1 cellular context compared by ENCODE assay signal in genomic region chr2:177395594-177395993, GRCh38.
TF ChIP-seq lines count a peak whose summit lies in the region.

No MANE protein-coding gene starts in this region.

TF ChIP-seq in K562, 482 proteins besides CTCF, POLR2A, EP300 and RAD21 (continues in another document):
- TF ChIP-seq, protein P1, sequence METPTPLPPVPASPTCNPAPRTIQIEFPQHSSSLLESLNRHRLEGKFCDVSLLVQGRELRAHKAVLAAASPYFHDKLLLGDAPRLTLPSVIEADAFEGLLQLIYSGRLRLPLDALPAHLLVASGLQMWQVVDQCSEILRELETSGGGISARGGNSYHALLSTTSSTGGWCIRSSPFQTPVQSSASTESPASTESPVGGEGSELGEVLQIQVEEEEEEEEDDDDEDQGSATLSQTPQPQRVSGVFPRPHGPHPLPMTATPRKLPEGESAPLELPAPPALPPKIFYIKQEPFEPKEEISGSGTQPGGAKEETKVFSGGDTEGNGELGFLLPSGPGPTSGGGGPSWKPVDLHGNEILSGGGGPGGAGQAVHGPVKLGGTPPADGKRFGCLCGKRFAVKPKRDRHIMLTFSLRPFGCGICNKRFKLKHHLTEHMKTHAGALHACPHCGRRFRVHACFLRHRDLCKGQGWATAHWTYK (CRISPR knock-in tag; IDR thresholded peaks at IDR 0.05), result no peak
- TF ChIP-seq ZNF282 (CRISPR knock-in tag; IDR thresholded peaks at IDR 0.05) (no peak), ZZZ3 (IDR thresholded peaks at IDR 0.05) (no peak), C11orf30 (IDR thresholded peaks at IDR 0.05; ENCODE audit: low read depth) (peak; percentile 28; the same call in 1 of the 2 replicates), ZNF212 (CRISPR knock-in tag; IDR thresholded peaks at IDR 0.05) (no peak), ZNF354B (CRISPR knock-in tag; IDR thresholded peaks at IDR 0.05) (no peak), MCM3 (IDR thresholded peaks at IDR 0.05) (no peak), CHD7 (IDR thresholded peaks at IDR 0.05; ENCODE audit: low read depth, low read length) (no peak), BHLHE40 (IDR thresholded peaks at IDR 0.05; ENCODE audit: low read length) (no peak), TEAD4 (IDR thresholded peaks at IDR 0.05; ENCODE audit: low read length) (no peak), TEAD4 (CRISPR knock-in tag; IDR thresholded peaks at IDR 0.05; ENCODE audit: borderline replicate concordance) (no peak), NFXL1 (CRISPR knock-in tag; IDR thresholded peaks at IDR 0.05) (no peak), ETS2 (tag; IDR thresholded peaks at IDR 0.05; ENCODE audit: borderline replicate concordance, poor library complexity, severe bottlenecking) (no peak), KDM1A (IDR thresholded peaks at IDR 0.05) (no peak), MTF1 (CRISPR knock-in tag; IDR thresholded peaks at IDR 0.05; ENCODE audit: borderline replicate concordance) (no peak), FOXK1 (CRISPR knock-in tag; IDR thresholded peaks at IDR 0.05; ENCODE audit: borderline replicate concordance) (no peak), RBFOX2 (IDR thresholded peaks at IDR 0.05; ENCODE audit: low read depth, low read length) (no peak), L3MBTL2 (IDR thresholded peaks at IDR 0.05) (0 out of 2 replicates have a peak, but pooled peaks have one; percentile 26), MYC (IDR thresholded peaks at IDR 0.05; ENCODE audit: low read depth, low read length) (no peak), MYC (CRISPR knock-in tag; IDR thresholded peaks at IDR 0.05; ENCODE audit: borderline replicate concordance, low read depth) (no peak), PPARD (CRISPR knock-in tag; IDR thresholded peaks at IDR 0.05) (no peak), THRAP3 (IDR thresholded peaks at IDR 0.05; ENCODE audit: borderline replicate concordance) (no peak), ZNF778 (CRISPR knock-in tag; IDR thresholded peaks at IDR 0.05) (no peak), ZNF561 (CRISPR knock-in tag; conservative IDR thresholded peaks at IDR 0.05) (no peak), ADNP (tag; IDR thresholded peaks at IDR 0.05) (no peak), ELF2 (CRISPR knock-in tag; IDR thresholded peaks at IDR 0.05) (no peak), ZNF589 (CRISPR knock-in tag; IDR thresholded peaks at IDR 0.05; ENCODE audit: low read depth) (0 out of 2 replicates have a peak, but pooled peaks have one; percentile 39), ZNF133 (CRISPR knock-in tag; IDR thresholded peaks at IDR 0.05) (no peak), SREBF2 (CRISPR knock-in tag; IDR thresholded peaks at IDR 0.05) (no peak), PCBP1 (IDR thresholded peaks at IDR 0.05; ENCODE audit: low read depth, low read length, poor library complexity, severe bottlenecking) (no peak), MAFF (IDR thresholded peaks at IDR 0.05; ENCODE audit: low read length) (no peak), E2F8 (IDR thresholded peaks at IDR 0.05; ENCODE audit: low read depth, partially characterized antibody) (no peak), ETV1 (tag; conservative IDR thresholded peaks at IDR 0.05; ENCODE audit: low read depth) (no peak)
- TF ChIP-seq, protein P2, sequence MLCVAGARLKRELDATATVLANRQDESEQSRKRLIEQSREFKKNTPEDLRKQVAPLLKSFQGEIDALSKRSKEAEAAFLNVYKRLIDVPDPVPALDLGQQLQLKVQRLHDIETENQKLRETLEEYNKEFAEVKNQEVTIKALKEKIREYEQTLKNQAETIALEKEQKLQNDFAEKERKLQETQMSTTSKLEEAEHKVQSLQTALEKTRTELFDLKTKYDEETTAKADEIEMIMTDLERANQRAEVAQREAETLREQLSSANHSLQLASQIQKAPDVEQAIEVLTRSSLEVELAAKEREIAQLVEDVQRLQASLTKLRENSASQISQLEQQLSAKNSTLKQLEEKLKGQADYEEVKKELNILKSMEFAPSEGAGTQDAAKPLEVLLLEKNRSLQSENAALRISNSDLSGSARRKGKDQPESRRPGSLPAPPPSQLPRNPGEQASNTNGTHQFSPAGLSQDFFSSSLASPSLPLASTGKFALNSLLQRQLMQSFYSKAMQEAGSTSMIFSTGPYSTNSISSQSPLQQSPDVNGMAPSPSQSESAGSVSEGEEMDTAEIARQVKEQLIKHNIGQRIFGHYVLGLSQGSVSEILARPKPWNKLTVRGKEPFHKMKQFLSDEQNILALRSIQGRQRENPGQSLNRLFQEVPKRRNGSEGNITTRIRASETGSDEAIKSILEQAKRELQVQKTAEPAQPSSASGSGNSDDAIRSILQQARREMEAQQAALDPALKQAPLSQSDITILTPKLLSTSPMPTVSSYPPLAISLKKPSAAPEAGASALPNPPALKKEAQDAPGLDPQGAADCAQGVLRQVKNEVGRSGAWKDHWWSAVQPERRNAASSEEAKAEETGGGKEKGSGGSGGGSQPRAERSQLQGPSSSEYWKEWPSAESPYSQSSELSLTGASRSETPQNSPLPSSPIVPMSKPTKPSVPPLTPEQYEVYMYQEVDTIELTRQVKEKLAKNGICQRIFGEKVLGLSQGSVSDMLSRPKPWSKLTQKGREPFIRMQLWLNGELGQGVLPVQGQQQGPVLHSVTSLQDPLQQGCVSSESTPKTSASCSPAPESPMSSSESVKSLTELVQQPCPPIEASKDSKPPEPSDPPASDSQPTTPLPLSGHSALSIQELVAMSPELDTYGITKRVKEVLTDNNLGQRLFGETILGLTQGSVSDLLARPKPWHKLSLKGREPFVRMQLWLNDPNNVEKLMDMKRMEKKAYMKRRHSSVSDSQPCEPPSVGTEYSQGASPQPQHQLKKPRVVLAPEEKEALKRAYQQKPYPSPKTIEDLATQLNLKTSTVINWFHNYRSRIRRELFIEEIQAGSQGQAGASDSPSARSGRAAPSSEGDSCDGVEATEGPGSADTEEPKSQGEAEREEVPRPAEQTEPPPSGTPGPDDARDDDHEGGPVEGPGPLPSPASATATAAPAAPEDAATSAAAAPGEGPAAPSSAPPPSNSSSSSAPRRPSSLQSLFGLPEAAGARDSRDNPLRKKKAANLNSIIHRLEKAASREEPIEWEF (CRISPR knock-in tag; IDR thresholded peaks at IDR 0.05), result no peak
- TF ChIP-seq, protein P3, sequence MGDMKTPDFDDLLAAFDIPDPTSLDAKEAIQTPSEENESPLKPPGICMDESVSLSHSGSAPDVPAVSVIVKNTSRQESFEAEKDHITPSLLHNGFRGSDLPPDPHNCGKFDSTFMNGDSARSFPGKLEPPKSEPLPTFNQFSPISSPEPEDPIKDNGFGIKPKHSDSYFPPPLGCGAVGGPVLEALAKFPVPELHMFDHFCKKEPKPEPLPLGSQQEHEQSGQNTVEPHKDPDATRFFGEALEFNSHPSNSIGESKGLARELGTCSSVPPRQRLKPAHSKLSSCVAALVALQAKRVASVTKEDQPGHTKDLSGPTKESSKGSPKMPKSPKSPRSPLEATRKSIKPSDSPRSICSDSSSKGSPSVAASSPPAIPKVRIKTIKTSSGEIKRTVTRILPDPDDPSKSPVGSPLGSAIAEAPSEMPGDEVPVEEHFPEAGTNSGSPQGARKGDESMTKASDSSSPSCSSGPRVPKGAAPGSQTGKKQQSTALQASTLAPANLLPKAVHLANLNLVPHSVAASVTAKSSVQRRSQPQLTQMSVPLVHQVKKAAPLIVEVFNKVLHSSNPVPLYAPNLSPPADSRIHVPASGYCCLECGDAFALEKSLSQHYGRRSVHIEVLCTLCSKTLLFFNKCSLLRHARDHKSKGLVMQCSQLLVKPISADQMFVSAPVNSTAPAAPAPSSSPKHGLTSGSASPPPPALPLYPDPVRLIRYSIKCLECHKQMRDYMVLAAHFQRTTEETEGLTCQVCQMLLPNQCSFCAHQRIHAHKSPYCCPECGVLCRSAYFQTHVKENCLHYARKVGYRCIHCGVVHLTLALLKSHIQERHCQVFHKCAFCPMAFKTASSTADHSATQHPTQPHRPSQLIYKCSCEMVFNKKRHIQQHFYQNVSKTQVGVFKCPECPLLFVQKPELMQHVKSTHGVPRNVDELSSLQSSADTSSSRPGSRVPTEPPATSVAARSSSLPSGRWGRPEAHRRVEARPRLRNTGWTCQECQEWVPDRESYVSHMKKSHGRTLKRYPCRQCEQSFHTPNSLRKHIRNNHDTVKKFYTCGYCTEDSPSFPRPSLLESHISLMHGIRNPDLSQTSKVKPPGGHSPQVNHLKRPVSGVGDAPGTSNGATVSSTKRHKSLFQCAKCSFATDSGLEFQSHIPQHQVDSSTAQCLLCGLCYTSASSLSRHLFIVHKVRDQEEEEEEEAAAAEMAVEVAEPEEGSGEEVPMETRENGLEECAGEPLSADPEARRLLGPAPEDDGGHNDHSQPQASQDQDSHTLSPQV (IDR thresholded peaks at IDR 0.05), result 0 out of 2 replicates have a peak, but pooled peaks have one; percentile 25
- TF ChIP-seq, protein P4, sequence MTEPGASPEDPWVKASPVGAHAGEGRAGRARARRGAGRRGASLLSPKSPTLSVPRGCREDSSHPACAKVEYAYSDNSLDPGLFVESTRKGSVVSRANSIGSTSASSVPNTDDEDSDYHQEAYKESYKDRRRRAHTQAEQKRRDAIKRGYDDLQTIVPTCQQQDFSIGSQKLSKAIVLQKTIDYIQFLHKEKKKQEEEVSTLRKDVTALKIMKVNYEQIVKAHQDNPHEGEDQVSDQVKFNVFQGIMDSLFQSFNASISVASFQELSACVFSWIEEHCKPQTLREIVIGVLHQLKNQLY (CRISPR knock-in tag; conservative IDR thresholded peaks at IDR 0.05), result no peak
